8 cellular contexts compared by ENCODE assay signal in genomic region chr11:63553759-63554158, GRCh38. TPM values are rescaled to one million over a fixed set of nuclear protein-coding genes. Genes with fewer than 3 reads are reported as not detected.
A peak's percentile ranks its signal among the peaks of the same experiment; 100 is the strongest.
DNase-seq lines count a peak whose midpoint lies in the region; ATAC-seq and TF ChIP-seq lines count a peak whose summit lies in the region.

No MANE protein-coding gene starts in this region.

- intact Hi-C loops in tibial artery (cut with DNase I; ENCODE audit: low total_unique reads) = no loop called here

- H3K9me3 ChIP-seq in SK-N-MC (ENCODE audit: low read depth, low read length) (no peaks in the 10 kb centered on the region), tibial artery (no peaks in the 10 kb centered on the region)

- H3K4me3 Mint-ChIP-seq in mesothelial cell of epicardium = no peak overlapping the region

- no peaks in the 10 kb centered on the region for H3K4me1 ChIP-seq in tibial artery

- no peaks in the 10 kb centered on the region for H3K36me3 ChIP-seq in SK-N-MC (ENCODE audit: insufficient read depth, low read length)
- no peaks in the 10 kb centered on the region for H3K36me3 ChIP-seq in tibial artery

- peak overlapping the region; percentile 32 for H3K9ac ChIP-seq in SK-N-MC (ENCODE audit: insufficient read length)

- peaks cover 12% of the 10 kb centered on the region for H3K4me1 Mint-ChIP-seq in mesothelial cell of epicardium

- H3K36me3 Mint-ChIP-seq in mesothelial cell of epicardium = no peaks in the 10 kb centered on the region

- DNase-seq in EL = peak; percentile 37
- no peak for DNase-seq in SK-N-MC (ENCODE audit: low read depth, low spot score)
- peak; percentile 54 for DNase-seq in coronary artery (ENCODE audit: low spot score)
- no peak for DNase-seq in mesothelial cell of epicardium (ENCODE audit: low spot score in 2 of 2, unreplicated experiment in 2 of 2)
- DNase-seq in tibial artery = no peak
- no peak for DNase-seq in NCI-H2107 treated with DMSO at 0.1 percent for 48 hours (lab: John Stamatoyannopoulos, UW; ENCODE audit: unreplicated experiment)

- no peak overlapping the region for H3K27ac Mint-ChIP-seq in mesothelial cell of epicardium

- H3K27me3 Mint-ChIP-seq in mesothelial cell of epicardium (ENCODE audit: low read depth) = no peaks in the 10 kb centered on the region

- H3K4me3 ChIP-seq in SK-N-MC = peak overlapping the region; percentile 30; the same call in 1 of the 2 replicates
- no peak overlapping the region for H3K4me3 ChIP-seq in coronary artery
- no peak overlapping the region for H3K4me3 ChIP-seq in tibial artery

- H3K9me3 Mint-ChIP-seq in mesothelial cell of epicardium = no peaks in the 10 kb centered on the region

- TF ChIP-seq CTCF in coronary artery (IDR thresholded peaks at IDR 0.05) = no peak
- no peak for TF ChIP-seq CTCF in mesothelial cell of epicardium (IDR thresholded peaks at IDR 0.05; ENCODE audit: unreplicated experiment)
- no peak for TF ChIP-seq CTCF in tibial artery (IDR thresholded peaks at IDR 0.05)

- no peaks in the 10 kb centered on the region for H3K27me3 ChIP-seq in tibial artery

- 0 out of 2 replicates have a peak overlapping the region, but pooled peaks have one; percentile 20 for H3K27ac ChIP-seq in SK-N-MC
- H3K27ac ChIP-seq in coronary artery = no peak overlapping the region
- H3K27ac ChIP-seq in tibial artery = no peak overlapping the region

- ATAC-seq in GM21723 (IDR thresholded peaks at IDR 0.05; ENCODE audit: unreplicated experiment) = peak; percentile 81
- ATAC-seq in GM18861 (IDR thresholded peaks at IDR 0.05; ENCODE audit: unreplicated experiment) = no peak

RNA-seq across cellular contexts. Expression of gene PLAAT2, which starts 9.4 kb away (rescaled TPM):
- total RNA-seq in mesothelial cell of epicardium = not detected in 3 replicates

RNA-seq across cellular contexts. Expression of gene PLAAT4, which starts 17.2 kb away (rescaled TPM):
- 1.2 to 1.9 TPM (median 1.7 TPM) in 3 replicates for total RNA-seq in mesothelial cell of epicardium

RNA-seq across cellular contexts. Expression of gene LGALS12, which starts 47.9 kb away (rescaled TPM):
- 0.58 to 0.89 TPM (median 0.79 TPM) in 3 replicates for total RNA-seq in mesothelial cell of epicardium

Comparison
In these comparisons a context has a peak if more than half of its experiments do, and no peak if none do; other contexts are left out.
1. DNase-seq: peak in EL (single experiment) and coronary artery (single experiment); none in SK-N-MC (single experiment), mesothelial cell of epicardium (0 of 2), tibial artery (0 of 2) and NCI-H2107 treated with DMSO at 0.1 percent for 48 hours (single experiment).